7 cellular contexts compared by ENCODE assay signal in the genomic region with DNA sequence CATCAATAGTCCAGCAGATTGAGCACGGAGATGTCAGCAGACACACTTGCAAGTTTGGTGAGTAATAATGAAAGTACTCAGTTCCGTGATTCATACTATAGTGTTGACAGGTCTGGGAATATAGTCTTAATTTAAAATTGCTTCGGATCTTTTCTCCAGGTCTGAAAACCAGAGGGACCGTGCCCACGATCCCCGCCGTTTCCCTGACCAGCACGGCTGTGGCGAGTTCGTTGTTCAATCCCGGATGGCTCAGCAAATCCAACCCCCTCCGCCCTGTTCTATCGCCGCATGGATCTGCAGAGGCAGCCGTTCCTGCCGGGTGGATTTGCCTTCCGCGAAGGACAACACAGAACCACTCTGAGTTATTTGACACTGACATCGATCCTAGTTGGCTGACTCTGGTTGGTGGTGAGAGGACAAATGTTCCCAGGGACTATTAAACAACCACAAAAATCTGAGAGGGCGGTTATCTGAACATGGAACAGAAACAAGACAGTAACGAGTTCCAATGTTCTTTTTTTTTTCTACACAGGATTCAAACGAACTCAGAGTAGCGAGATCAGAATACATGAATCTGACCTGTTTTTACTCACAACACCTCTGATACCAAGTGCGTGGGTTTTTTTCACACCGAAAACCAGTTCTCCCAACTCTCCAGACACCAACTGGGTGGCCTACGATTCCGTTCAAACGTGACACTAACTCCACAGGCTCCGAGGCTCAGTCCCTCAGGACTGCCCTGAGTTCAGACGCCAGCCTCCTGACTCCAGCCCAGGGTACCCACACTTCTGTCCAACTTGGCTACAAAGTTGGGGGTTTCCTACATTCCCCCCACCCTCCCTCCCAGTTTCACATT. TPM values are rescaled to one million over a fixed set of nuclear protein-coding genes. Genes with fewer than 3 reads are reported as not detected.
DNase-seq lines count a peak whose midpoint lies in the region; ATAC-seq and TF ChIP-seq lines count a peak whose summit lies in the region.

No MANE protein-coding gene starts in this region.

- H3K4me3 ChIP-seq in Karpas-422 (ENCODE audit: low read length) = peak overlapping the region; percentile 57
- H3K4me3 ChIP-seq in upper lobe of left lung = peak overlapping the region in 3 of 4 donors; percentile 12 to 32 (median 12)

- peaks cover 39% of the 10 kb centered on the region for H3K4me1 Mint-ChIP-seq in activated T-helper 17 cell treated with anti-CD3 and anti-CD28 coated beads, Interleukin-2, amount 50 U/mL, for 72 hours
- peaks cover 9% of the 10 kb centered on the region for H3K4me1 Mint-ChIP-seq in progenitor cell of endocrine pancreas (ENCODE audit: low read depth)

- 67 to 69% methylated on average over 26 to 30 of the region's 30 CpGs for WGBS in upper lobe of left lung, 2 donors

- peak overlapping the region; percentile 97 for H3K27ac Mint-ChIP-seq in activated T-helper 17 cell treated with anti-CD3 and anti-CD28 coated beads, Interleukin-2, amount 50 U/mL, for 72 hours
- H3K27ac Mint-ChIP-seq in progenitor cell of endocrine pancreas = no peak overlapping the region

- TF ChIP-seq EP300 in upper lobe of left lung (IDR thresholded peaks at IDR 0.05) = no peak

- H3K36me3 Mint-ChIP-seq in activated T-helper 17 cell treated with anti-CD3 and anti-CD28 coated beads, Interleukin-2, amount 50 U/mL, for 72 hours (ENCODE audit: low read depth) = peaks cover 32% of the 10 kb centered on the region
- H3K36me3 Mint-ChIP-seq in progenitor cell of endocrine pancreas (ENCODE audit: insufficient read depth) = no peaks in the 10 kb centered on the region

- peak overlapping the region; percentile 44 for H3K9ac ChIP-seq in Karpas-422 (ENCODE audit: low read length)

- no peaks in the 10 kb centered on the region for H3K27me3 Mint-ChIP-seq in activated T-helper 17 cell treated with anti-CD3 and anti-CD28 coated beads, Interleukin-2, amount 50 U/mL, for 72 hours
- peaks cover 35% of the 10 kb centered on the region for H3K27me3 Mint-ChIP-seq in progenitor cell of endocrine pancreas

- TF ChIP-seq CTCF in upper lobe of left lung (IDR thresholded peaks at IDR 0.05) (no peak), progenitor cell of endocrine pancreas (IDR thresholded peaks at IDR 0.05; ENCODE audit: unreplicated experiment) (no peak)

- H3K9me2 ChIP-seq in Karpas-422 (replicated peaks; ENCODE audit: insufficient read depth, low read length) = no peaks in the 10 kb centered on the region

- DNase-seq in Karpas-422 (no peak), kidney glomerular epithelial cell (lab: John Stamatoyannopoulos, UW) (peak; percentile 64), upper lobe of left lung (peak in 1 of 2 donors; percentile 39), progenitor cell of endocrine pancreas (ENCODE audit: low spot score, unreplicated experiment) (no peak)

- H3K27ac ChIP-seq in Karpas-422 (ENCODE audit: low read length) (no peak overlapping the region), upper lobe of left lung (peak overlapping the region in 2 of 4 donors; percentile 49 to 67)

- H3K4me1 ChIP-seq in Karpas-422 (ENCODE audit: low read length) (peaks cover 31% of the 10 kb centered on the region), upper lobe of left lung (peaks cover 17 to 31% (median 22%) of the 10 kb centered on the region in 4 donors)

- H3K9me3 ChIP-seq in Karpas-422 (ENCODE audit: low read length) (no peaks in the 10 kb centered on the region), upper lobe of left lung (no peaks in the 10 kb centered on the region)

- no peaks in the 10 kb centered on the region; the same call in 1 of the 2 replicates for H4K20me1 ChIP-seq in Karpas-422 (ENCODE audit: insufficient read depth, low read depth, low read length)

- H3K4me3 Mint-ChIP-seq in activated T-helper 17 cell treated with anti-CD3 and anti-CD28 coated beads, Interleukin-2, amount 50 U/mL, for 72 hours = peak overlapping the region; percentile 83
- no peak overlapping the region for H3K4me3 Mint-ChIP-seq in progenitor cell of endocrine pancreas (ENCODE audit: low read depth)

- H2AFZ ChIP-seq in Karpas-422 (ENCODE audit: low read length) = peak overlapping the region; percentile 55; the same call in 1 of the 2 replicates

- H3K79me2 ChIP-seq in Karpas-422 (ENCODE audit: low read length) = no peaks in the 10 kb centered on the region

- H3K4me2 ChIP-seq in Karpas-422 (ENCODE audit: low read depth, low read length, poor library complexity, severe bottlenecking) = peak overlapping the region; percentile 55

- peak; percentile 54 for ATAC-seq in GM18498 (IDR thresholded peaks at IDR 0.05; ENCODE audit: unreplicated experiment)
- ATAC-seq in GM21737 (IDR thresholded peaks at IDR 0.05; ENCODE audit: unreplicated experiment) = peak; percentile 47
- peak; percentile 57 for ATAC-seq in activated T-helper 17 cell treated with anti-CD3 and anti-CD28 coated beads, Interleukin-2, amount 50 U/mL, for 72 hours (replicated peaks)
- ATAC-seq in upper lobe of left lung (ENCODE audit: low FRiP score in 2 of 2) = peak in 1 of 2 donors; percentile 60

- no peaks in the 10 kb centered on the region for H3K9me3 Mint-ChIP-seq in activated T-helper 17 cell treated with anti-CD3 and anti-CD28 coated beads, Interleukin-2, amount 50 U/mL, for 72 hours
- no peaks in the 10 kb centered on the region for H3K9me3 Mint-ChIP-seq in progenitor cell of endocrine pancreas (ENCODE audit: low read depth)

- H3K27me3 ChIP-seq in Karpas-422 (ENCODE audit: low read length) = no peaks in the 10 kb centered on the region
- peaks cover 0 to 4% (median 0%) of the 10 kb centered on the region in 4 donors for H3K27me3 ChIP-seq in upper lobe of left lung

- peak in 1 of 4 donors; percentile 9 for TF ChIP-seq POLR2A in upper lobe of left lung (IDR thresholded peaks at IDR 0.05)

- H3K36me3 ChIP-seq in Karpas-422 (ENCODE audit: insufficient read depth, low read length) (no peaks in the 10 kb centered on the region), upper lobe of left lung (no peaks in the 10 kb centered on the region)

RNA-seq across cellular contexts. Expression of a gene that starts 52.7 kb away (rescaled TPM):
- total RNA-seq in Karpas-422 (2014; rRNA removed; shearing (Covaris generic); ENCODE audit: low replicate concordance) = 72.5 and 96.5 TPM in 2 replicates
- 100 to 1,000 TPM; 157 to 253 TPM for total RNA-seq in activated T-helper 17 cell treated with anti-CD3 and anti-CD28 coated beads, Interleukin-2, amount 50 U/mL, for 72 hours
- total RNA-seq in upper lobe of left lung (100 to 1,000 TPM in 2 of 6 donors, 10 to 100 TPM in 4; 67.6 to 192 (median 84.8) TPM), progenitor cell of endocrine pancreas (122 and 138 TPM in 2 replicates)
